Comparison of ENCODE assay signal across 12 cellular contexts in the genomic region with DNA sequence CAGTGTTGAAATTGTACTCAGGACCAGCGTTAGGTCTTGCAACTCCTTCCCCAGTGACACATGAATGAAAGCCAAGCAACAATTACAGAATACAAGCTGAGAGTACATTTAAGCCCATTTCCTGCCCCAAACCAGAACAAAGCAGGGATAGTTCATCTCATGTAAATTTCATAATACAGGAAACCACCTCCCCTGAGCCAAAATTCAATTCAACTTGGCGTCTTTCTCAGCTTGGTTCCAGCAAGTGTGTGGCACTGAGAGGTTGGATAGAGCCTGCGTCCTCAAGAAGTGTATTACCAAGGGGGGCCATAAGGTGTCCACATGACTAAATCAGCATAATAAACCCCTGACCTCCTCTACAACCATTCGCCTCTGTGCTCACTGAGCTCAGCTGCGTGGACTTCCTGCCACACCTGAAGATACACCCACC.
DNase-seq lines count a peak whose midpoint lies in the region; ATAC-seq and TF ChIP-seq lines count a peak whose summit lies in the region.
"Had no signal": no experiment of that assay in that cellular context is flagged by ENCODE, and none has a peak within 500 bp of the region (broad histone marks: within the 10 kb centered on the region; RNA-seq: fewer than 3 reads in every experiment).

No MANE protein-coding gene starts in this region.

- ATAC-seq in T-helper 17 cell = peak; percentile 80

- H3K36me3 Mint-ChIP-seq in T-helper 17 cell (ENCODE audit: low read depth) (no peaks in the 10 kb centered on the region), MCF 10A (ENCODE audit: insufficient read depth, unreplicated experiment) (peaks cover 6% of the 10 kb centered on the region)

- CTCF ChIA-PET in MCF 10A (lab: Yijun Ruan, JAX) = interaction anchor here (0.5 to 0.7 kb wide), 2 partner anchors 30 to 241 kb away, joined by 3 read pairs; no protein-coding TSS in a partner anchor

- no peaks in the 10 kb centered on the region for H3K9me3 Mint-ChIP-seq in MCF 10A (ENCODE audit: unreplicated experiment)

- TF ChIP-seq CTCF in MCF 10A (IDR thresholded peaks at IDR 0.05; ENCODE audit: unreplicated experiment) = no peak

- H3K27ac Mint-ChIP-seq in T-helper 17 cell = peak overlapping the region; percentile 92
- H3K27ac Mint-ChIP-seq in MCF 10A (ENCODE audit: low read depth, unreplicated experiment) = peak overlapping the region; percentile 53

- peak; percentile 20 for DNase-seq in NCI-H82 (lab: John Stamatoyannopoulos, UW)
- no peak for DNase-seq in NCI-H82 treated with DMSO at 0.1 percent for 48 hours (lab: John Stamatoyannopoulos, UW; ENCODE audit: unreplicated experiment)
- peak in 1 of 3 donors; percentile 30 for DNase-seq in T-helper 17 cell
- DNase-seq in MCF 10A (ENCODE audit: unreplicated experiment) = peak; percentile 85
- peak; percentile 43 for DNase-seq in renal cortical epithelial cell (ENCODE audit: low read depth)
- DNase-seq in NCI-H2029 treated with DMSO at 0.1 percent for 48 hours (lab: John Stamatoyannopoulos, UW) = no peak
- no peak for DNase-seq in NCI-H2171 treated with DMSO at 0.1 percent for 48 hours (lab: John Stamatoyannopoulos, UW)
- no peak for DNase-seq in NCI-H345 treated with DMSO at 0.1 percent for 48 hours (lab: John Stamatoyannopoulos, UW; ENCODE audit: unreplicated experiment)
- DNase-seq: 8988T, dorsolateral prefrontal cortex, NCI-H748 treated with DMSO at 0.1 percent for 48 hours, ovary had no signal

- H3K4me1 Mint-ChIP-seq in T-helper 17 cell = peaks cover 66% of the 10 kb centered on the region
- peaks cover 12% of the 10 kb centered on the region for H3K4me1 Mint-ChIP-seq in MCF 10A (ENCODE audit: insufficient read depth, unreplicated experiment)

- POLR2A ChIA-PET in MCF 10A (lab: Yijun Ruan, JAX) = interaction anchor here (0.6 to 0.7 kb wide), 2 partner anchors 51 to 149 kb away, joined by 3 read pairs; no protein-coding TSS in a partner anchor

- BruUV-seq in MCF 10A (replicated peaks; lab: Mats Ljungman, UMichigan) = no TSS peak

- H3K4me3 Mint-ChIP-seq in T-helper 17 cell (peak overlapping the region; percentile 82), MCF 10A (ENCODE audit: unreplicated experiment) (no peak overlapping the region)

- intact Hi-C loops in MCF 10A (cut with micrococcal nuclease) = no loop called here

- H3K27me3 Mint-ChIP-seq in T-helper 17 cell = no peaks in the 10 kb centered on the region
- H3K27me3 Mint-ChIP-seq in MCF 10A (ENCODE audit: insufficient read depth, unreplicated experiment) = no peaks in the 10 kb centered on the region

- no peaks in the 10 kb centered on the region for H3K9me3 ChIP-seq in T-helper 17 cell (ENCODE audit: control insufficient read depth, low read length, poor library complexity, severe bottlenecking)
- H3K9me3 ChIP-seq: ovary had no signal

Comparison
In these comparisons a context has a peak if more than half of its experiments do, and no peak if none do; other contexts are left out.
1. DNase-seq: peak in NCI-H82 (single experiment), MCF 10A (single experiment) and renal cortical epithelial cell (single experiment); none in NCI-H82 treated with DMSO at 0.1 percent for 48 hours (single experiment), NCI-H2029 treated with DMSO at 0.1 percent for 48 hours (single experiment), NCI-H2171 treated with DMSO at 0.1 percent for 48 hours (single experiment) and NCI-H345 treated with DMSO at 0.1 percent for 48 hours (single experiment).